In genomic region chr16:52501746-52502145, GRCh38 we compare ENCODE assay signal across 23 cellular contexts. TPM values are rescaled to one million over a fixed set of nuclear protein-coding genes. Genes with fewer than 3 reads are reported as not detected.
"Had no signal": no experiment of that assay in that cellular context is flagged by ENCODE, and none has a peak within 500 bp of the region (broad histone marks: within the 10 kb centered on the region; RNA-seq: fewer than 3 reads in every experiment).

No MANE protein-coding gene starts in this region.

- H3K4me1 Mint-ChIP-seq: activated CD4-positive, alpha-beta T cell treated with anti-CD3 and anti-CD28 coated beads, Interleukin-2, amount 10 ng/mL, durations not matched to agents 7 days and 5 days; activated naive CD4-positive, alpha-beta T cell treated with anti-CD3 and anti-CD28 coated beads, Interleukin-2, amount 10 ng/mL, durations not matched to agents 7 days and 5 days; activated naive CD8-positive, alpha-beta T cell treated with anti-CD3 and anti-CD28 coated beads for 36 hours had no signal

- H3K27ac ChIP-seq: breast epithelium, colonic mucosa, PC-9 had no signal

- H3K4me2 ChIP-seq: PC-9 had no signal

- H3K36me3 Mint-ChIP-seq: activated CD4-positive, alpha-beta memory T cell treated with anti-CD3 and anti-CD28 coated beads for 36 hours; activated naive CD4-positive, alpha-beta T cell treated with anti-CD3 and anti-CD28 coated beads, Interleukin-2, amount 10 ng/mL, durations not matched to agents 7 days and 5 days; activated naive CD8-positive, alpha-beta T cell treated with anti-CD3 and anti-CD28 coated beads for 36 hours had no signal

- H3K27ac Mint-ChIP-seq: activated CD4-positive, alpha-beta memory T cell treated with anti-CD3 and anti-CD28 coated beads for 36 hours; activated CD4-positive, alpha-beta T cell treated with anti-CD3 and anti-CD28 coated beads, Interleukin-2, amount 10 ng/mL, durations not matched to agents 7 days and 5 days; activated naive CD4-positive, alpha-beta T cell treated with anti-CD3 and anti-CD28 coated beads, Interleukin-2, amount 10 ng/mL, durations not matched to agents 7 days and 5 days; activated naive CD8-positive, alpha-beta T cell treated with anti-CD3 and anti-CD28 coated beads for 36 hours; T-helper 1 cell treated with Interleukin-12 subunit alpha and Interleukin-12 subunit beta and Interleukin-4 antibody, amounts not matched to agents 30 μg/mL and 1 μg/mL, for 36 hours had no signal

- H3K4me1 ChIP-seq: breast epithelium, colonic mucosa had no signal

- H3K9me3 ChIP-seq: breast epithelium, colonic mucosa had no signal

- H3K27me3 ChIP-seq: breast epithelium, colonic mucosa had no signal

- H3K36me3 ChIP-seq: breast epithelium, colonic mucosa had no signal

- H3K4me3 Mint-ChIP-seq: activated CD4-positive, alpha-beta memory T cell treated with anti-CD3 and anti-CD28 coated beads for 36 hours; activated CD4-positive, alpha-beta T cell treated with anti-CD3 and anti-CD28 coated beads, Interleukin-2, amount 10 ng/mL, durations not matched to agents 7 days and 5 days; activated naive CD4-positive, alpha-beta T cell treated with anti-CD3 and anti-CD28 coated beads, Interleukin-2, amount 10 ng/mL, durations not matched to agents 7 days and 5 days; activated naive CD8-positive, alpha-beta T cell treated with anti-CD3 and anti-CD28 coated beads for 36 hours; activated T-cell treated with anti-CD3 and anti-CD28 coated beads, Interleukin-2, amount 50 U/mL, for 4 hours; T-helper 1 cell treated with Interleukin-12 subunit alpha and Interleukin-12 subunit beta and Interleukin-4 antibody, amounts not matched to agents 30 μg/mL and 1 μg/mL, for 36 hours had no signal

- H3K4me3 ChIP-seq: breast epithelium, colonic mucosa, PC-9 had no signal

- ATAC-seq: activated T-cell treated with anti-CD3 and anti-CD28 coated beads, Interleukin-2, amount 50 U/mL, for 4 hours had no signal

- H3K27me3 Mint-ChIP-seq: activated CD4-positive, alpha-beta memory T cell treated with anti-CD3 and anti-CD28 coated beads for 36 hours; activated CD4-positive, alpha-beta T cell treated with anti-CD3 and anti-CD28 coated beads, Interleukin-2, amount 10 ng/mL, durations not matched to agents 7 days and 5 days; activated naive CD4-positive, alpha-beta T cell treated with anti-CD3 and anti-CD28 coated beads, Interleukin-2, amount 10 ng/mL, durations not matched to agents 7 days and 5 days had no signal

- H3K9me3 Mint-ChIP-seq: activated naive CD4-positive, alpha-beta T cell treated with anti-CD3 and anti-CD28 coated beads, Interleukin-2, amount 10 ng/mL, durations not matched to agents 7 days and 5 days; activated naive CD8-positive, alpha-beta T cell treated with anti-CD3 and anti-CD28 coated beads for 36 hours; activated T-cell treated with anti-CD3 and anti-CD28 coated beads, Interleukin-2, amount 50 U/mL, for 4 hours had no signal

- H2AFZ ChIP-seq: PC-9 had no signal

- FAIRE-seq: TTC549 had no signal

- DNase-seq: activated CD4-positive, alpha-beta memory T cell treated with anti-CD3 and anti-CD28 coated beads for 36 hours; activated CD4-positive, alpha-beta T cell treated with anti-CD3 and anti-CD28 coated beads, Interleukin-2, amount 10 ng/mL, durations not matched to agents 7 days and 5 days; activated CD4-positive, CD25-positive, alpha-beta regulatory T cell; activated CD8-positive, alpha-beta memory T cell treated with anti-CD3 and anti-CD28 coated beads for 24 hours; activated gamma-delta T cell; activated naive CD4-positive, alpha-beta T cell treated with anti-CD3 and anti-CD28 coated beads, Interleukin-2, amount 10 ng/mL, durations not matched to agents 7 days and 5 days; activated naive CD8-positive, alpha-beta T cell treated with anti-CD3 and anti-CD28 coated beads for 36 hours; activated T-cell treated with anti-CD3 and anti-CD28 coated beads, Interleukin-2, amount 50 U/mL, for 4 hours; caudate nucleus; colonic mucosa; NCI-H1048; NCI-H1417; NCI-H1930; NCI-H345; NCI-H524; PC-9; SHP77 treated with DMSO at 0.1 percent for 48 hours had no signal

RNA-seq across cellular contexts. Expression of gene TOX3, which starts 45.2 kb away (rescaled TPM):
- total RNA-seq: activated CD4-positive, alpha-beta memory T cell treated with anti-CD3 and anti-CD28 coated beads for 36 hours; activated CD4-positive, alpha-beta T cell treated with anti-CD3 and anti-CD28 coated beads, Interleukin-2, amount 10 ng/mL, durations not matched to agents 7 days and 5 days; activated naive CD8-positive, alpha-beta T cell treated with anti-CD3 and anti-CD28 coated beads for 36 hours; LHCN-M2; M059J; PC-9; SK-MEL-5 had no signal
